ENCODE assay signal across 14 cellular contexts in the genomic region with DNA sequence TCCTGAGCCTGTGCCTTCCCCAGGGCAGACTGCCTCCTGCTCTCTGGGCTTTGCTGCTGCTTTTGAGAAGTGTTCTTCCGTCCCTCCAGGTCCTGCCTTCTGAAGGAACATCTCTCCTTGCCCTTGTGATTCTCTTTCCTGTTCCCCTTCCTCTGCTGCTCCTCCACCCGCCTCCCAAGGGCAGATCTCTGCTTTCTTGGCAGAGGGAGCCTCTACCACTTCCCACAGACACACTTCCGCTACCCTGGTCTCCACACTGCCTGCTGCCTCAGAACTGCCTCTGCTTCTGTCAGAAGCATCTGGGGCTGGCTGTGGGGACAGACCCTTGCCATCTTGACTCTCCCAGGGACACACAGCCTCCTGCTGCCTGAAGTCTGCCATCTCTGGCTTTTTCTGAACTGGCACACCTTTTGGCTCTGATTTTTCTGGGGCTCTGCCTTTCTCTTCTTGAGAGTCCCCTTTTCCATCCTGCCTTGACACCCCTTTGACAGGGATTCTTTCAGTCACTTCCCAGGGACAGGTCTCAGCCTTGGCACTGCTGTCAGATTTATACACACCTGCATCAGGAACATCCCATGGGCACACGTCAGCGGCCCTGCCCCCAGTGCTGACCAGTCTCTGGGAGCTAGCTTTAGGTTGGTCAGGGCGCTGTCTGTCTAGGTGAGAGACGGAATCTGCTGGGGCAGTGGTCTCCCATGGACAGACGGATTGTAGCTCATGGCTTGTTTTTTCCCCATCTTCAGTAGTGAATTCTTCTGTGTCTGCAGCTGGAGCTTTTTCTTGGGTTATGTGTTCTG. TPM values are rescaled to one million over a fixed set of nuclear protein-coding genes. Genes with fewer than 3 reads are reported as not detected.
DNase-seq lines count a peak whose midpoint lies in the region; ATAC-seq, FAIRE-seq and TF ChIP-seq lines count a peak whose summit lies in the region.
"Had no signal": no experiment of that assay in that cellular context is flagged by ENCODE, and none has a peak within 500 bp of the region (broad histone marks: within the 10 kb centered on the region; RNA-seq: fewer than 3 reads in every experiment).

No MANE protein-coding gene starts in this region.

- peak in 2 of 3 donors; percentile 35 to 48 for DNase-seq in right lobe of liver
- DNase-seq in HepG2 (ENCODE audit: low spot score) = no peak
- DNase-seq in activated CD8-positive, alpha-beta T cell treated with anti-CD3 and anti-CD28 coated beads, Interleukin-2, amount 10 ng/mL, durations not matched to agents 7 days and 5 days = peak; percentile 25
- DNase-seq in hippocampal formation (lab: John Stamatoyannopoulos, UW) = peak; percentile 35 to 57
- no peak for DNase-seq in DMS 273 (lab: John Stamatoyannopoulos, UW; ENCODE audit: unreplicated experiment)
- DNase-seq in GM19238 (ENCODE audit: insufficient read length, low spot score) = no peak
- DNase-seq in AG08395 (ENCODE audit: low spot score) = no peak
- no peak for DNase-seq in GM20000 (ENCODE audit: low spot score)
- DNase-seq: activated CD4-positive, CD25-positive, alpha-beta regulatory T cell treated with anti-CD3 and anti-CD28 coated beads, Interleukin-2, amount 50 U/mL, for 72 hours; CD8-positive, alpha-beta memory T cell; colonic mucosa; NCI-H1048 had no signal

- TF ChIP-seq POLR2A in right lobe of liver (IDR thresholded peaks at IDR 0.05) (no peak), HepG2 (IDR thresholded peaks at IDR 0.05; ENCODE audit: insufficient read depth in 1 of 2, low read depth in 2 of 2, low read length in 2 of 2) (no peak)

- no peak for TF ChIP-seq CTCF in right lobe of liver (IDR thresholded peaks at IDR 0.05)
- no peak for TF ChIP-seq CTCF in HepG2 (CRISPR knock-in tag; IDR thresholded peaks at IDR 0.05)
- no peak for TF ChIP-seq CTCF in GM20000 (IDR thresholded peaks at IDR 0.05; ENCODE audit: extremely low read depth, missing control alignments)

- TF ChIP-seq EP300 in HepG2 (IDR thresholded peaks at IDR 0.05; ENCODE audit: low read depth in 2 of 2, low read length in 2 of 2) (no peak), HepG2 (CRISPR knock-in tag; IDR thresholded peaks at IDR 0.05; ENCODE audit: borderline replicate concordance) (no peak)

- no peaks in the 10 kb centered on the region for H3K9me3 Mint-ChIP-seq in activated CD8-positive, alpha-beta T cell treated with anti-CD3 and anti-CD28 coated beads, Interleukin-2, amount 10 ng/mL, durations not matched to agents 7 days and 5 days (ENCODE audit: insufficient read depth)
- H3K9me3 Mint-ChIP-seq: CD8-positive, alpha-beta memory T cell; stimulated activated memory B cell treated with anti-CD40 and anti-IgM and Interleukin-4, amounts not matched to agents 10 μg/mL and 1 μg/mL and 100 μg/mL, for 72 hours had no signal

- CTCF ChIA-PET in HepG2 (lab: Yijun Ruan, JAX; ENCODE audit: low intra/inter-chr PET ratio, low total read pairs) = no interaction called here
- CTCF ChIA-PET in activated CD8-positive, alpha-beta T cell treated with anti-CD3 and anti-CD28 coated beads, Interleukin-2, amount 10 ng/mL, durations not matched to agents 7 days and 5 days (lab: Charles Lee) = interaction anchor here (6.5 kb wide), 1 partner anchor 22 kb away, joined by 33 read pairs; no protein-coding TSS in a partner anchor

- H3K9ac ChIP-seq in HepG2 (ENCODE audit: insufficient read depth, low read depth, low read length) = no peak overlapping the region

- H3K27me3 Mint-ChIP-seq in activated CD8-positive, alpha-beta T cell treated with anti-CD3 and anti-CD28 coated beads, Interleukin-2, amount 10 ng/mL, durations not matched to agents 7 days and 5 days (ENCODE audit: low read depth) = no peaks in the 10 kb centered on the region

- H3K79me2 ChIP-seq in HepG2 (ENCODE audit: insufficient read depth, low read length) = no peaks in the 10 kb centered on the region

- H4K20me1 ChIP-seq in HepG2 (ENCODE audit: insufficient read depth, low read length) = no peaks in the 10 kb centered on the region

- peaks cover 12% of the 10 kb centered on the region for H3K4me1 Mint-ChIP-seq in activated CD8-positive, alpha-beta T cell treated with anti-CD3 and anti-CD28 coated beads, Interleukin-2, amount 10 ng/mL, durations not matched to agents 7 days and 5 days (ENCODE audit: low read depth)
- H3K4me1 Mint-ChIP-seq: CD8-positive, alpha-beta memory T cell had no signal

- ATAC-seq in right lobe of liver (peak; percentile 65 to 82 (median 74)), HepG2 (no peak)
- peak; percentile 49 for ATAC-seq in activated CD8-positive, alpha-beta T cell treated with anti-CD3 and anti-CD28 coated beads, Interleukin-2, amount 10 ng/mL, durations not matched to agents 7 days and 5 days
- ATAC-seq: stimulated activated memory B cell treated with anti-CD40 and anti-IgM and Interleukin-4, amounts not matched to agents 10 μg/mL and 1 μg/mL and 100 μg/mL, for 72 hours had no signal

- no peaks in the 10 kb centered on the region for H3K9me3 ChIP-seq in right lobe of liver
- H3K9me3 ChIP-seq in HepG2 (ENCODE audit: low read length) = no peaks in the 10 kb centered on the region
- H3K9me3 ChIP-seq: colonic mucosa had no signal

- H3K4me3 ChIP-seq in right lobe of liver (no peak overlapping the region), HepG2 (replicated peaks in 1 of 3; ENCODE audit: insufficient read depth in 1 of 3, low read depth in 2 of 3, low read length in 3 of 3) (no peak overlapping the region)
- H3K4me3 ChIP-seq: colonic mucosa had no signal

- WGBS in right lobe of liver (ENCODE audit: insufficient coverage, low coverage, low lambda C conversion rate, missing lambda C conversion rate) = 78% methylated on average over 6 of the region's 8 CpGs
- 88% methylated on average over 8 of the region's 8 CpGs for WGBS in HepG2 (ENCODE audit: low lambda C conversion rate)

- no peak overlapping the region for H2AFZ ChIP-seq in HepG2 (ENCODE audit: low read length)

- TF ChIP-seq RAD21 in HepG2 (CRISPR knock-in tag; IDR thresholded peaks at IDR 0.05) = no peak

- no peak overlapping the region for H3K27ac ChIP-seq in right lobe of liver
- H3K27ac ChIP-seq in HepG2 (ENCODE audit: extremely low read length, insufficient read depth, low read length) = no peak overlapping the region
- H3K27ac ChIP-seq: colonic mucosa, RWPE1 had no signal

- POLR2A ChIA-PET in HepG2 (lab: Yijun Ruan, JAX) = interaction anchor here (1.7 to 2.2 kb wide), 2 partner anchors 10 to 24 kb away, joined by 3 to 4 read pairs; partner anchors contain the start of gene SOCS7
- POLR2A ChIA-PET in activated CD8-positive, alpha-beta T cell treated with anti-CD3 and anti-CD28 coated beads, Interleukin-2, amount 10 ng/mL, durations not matched to agents 7 days and 5 days (lab: Charles Lee) = interaction anchor here (1.1 kb wide), 1 partner anchor 23 kb away, joined by 3 read pairs; no protein-coding TSS in a partner anchor

- no peak overlapping the region for H3K4me2 ChIP-seq in HepG2 (ENCODE audit: low read depth, low read length)

- in situ Hi-C loops in HepG2 (cut with HindIII; ENCODE audit: extremely low pct_ligation_motif_present, low pct_unique_long_range_greater_than_20kb) = no loop called here

- H3K36me3 ChIP-seq in right lobe of liver (peaks cover 0 to 15% (median 5%) of the 10 kb centered on the region in 4 donors), HepG2 (replicated peaks in 1 of 2; ENCODE audit: control insufficient read depth in 1 of 2, insufficient read depth in 2 of 2, low read length in 2 of 2) (peaks cover 12 to 15% of the 10 kb centered on the region in 2 experiments)
- H3K36me3 ChIP-seq: colonic mucosa had no signal

- H3K36me3 Mint-ChIP-seq in activated CD8-positive, alpha-beta T cell treated with anti-CD3 and anti-CD28 coated beads, Interleukin-2, amount 10 ng/mL, durations not matched to agents 7 days and 5 days (ENCODE audit: low read depth) = peaks cover 10% of the 10 kb centered on the region

- intact Hi-C loops in right lobe of liver (cut with DNase I) = no loop called here
- intact Hi-C loops in HepG2 (cut with micrococcal nuclease; ENCODE audit: unreplicated experiment) = no loop called here

- H3K4me1 ChIP-seq in right lobe of liver (no peaks in the 10 kb centered on the region), HepG2 (ENCODE audit: insufficient read depth, low read length) (peaks cover 17% of the 10 kb centered on the region)
- H3K4me1 ChIP-seq: colonic mucosa had no signal

- no peaks in the 10 kb centered on the region for H3K27me3 ChIP-seq in right lobe of liver
- peaks cover 18 to 39% of the 10 kb centered on the region in 2 experiments for H3K27me3 ChIP-seq in HepG2 (ENCODE audit: control insufficient read depth in 1 of 2, insufficient read depth in 2 of 2, low read length in 2 of 2)
- H3K27me3 ChIP-seq: colonic mucosa had no signal

- peak overlapping the region; percentile 48 for H3K27ac Mint-ChIP-seq in activated CD8-positive, alpha-beta T cell treated with anti-CD3 and anti-CD28 coated beads, Interleukin-2, amount 10 ng/mL, durations not matched to agents 7 days and 5 days
- H3K27ac Mint-ChIP-seq: stimulated activated memory B cell treated with anti-CD40 and anti-IgM and Interleukin-4, amounts not matched to agents 10 μg/mL and 1 μg/mL and 100 μg/mL, for 72 hours had no signal

- H3K4me3 Mint-ChIP-seq in activated CD8-positive, alpha-beta T cell treated with anti-CD3 and anti-CD28 coated beads, Interleukin-2, amount 10 ng/mL, durations not matched to agents 7 days and 5 days = no peak overlapping the region
- H3K4me3 Mint-ChIP-seq: CD8-positive, alpha-beta memory T cell; stimulated activated memory B cell treated with anti-CD40 and anti-IgM and Interleukin-4, amounts not matched to agents 10 μg/mL and 1 μg/mL and 100 μg/mL, for 72 hours had no signal

- no peak for FAIRE-seq in HepG2 (lab: Jason Lieb, UNC)

- BruUV-seq in HepG2 (replicated peaks; lab: Mats Ljungman, UMichigan) = no TSS peak

RNA-seq across cellular contexts. Expression of gene GPR179, which starts 16.6 kb away (rescaled TPM):
- total RNA-seq in right lobe of liver (under 1 TPM in 2 of 6 experiments, not detected in 4; 0.07 to 0.22 TPM), HepG2 (2016; rRNA removed; fragmentation: Illumina TruSeq; extraction: Trizol) (0.07 TPM in 1 of 2 replicates, not detected in the other)
- not detected in 2 replicates for total RNA-seq in HepG2 (2016; cell fraction: cytosol; rRNA removed; fragmentation: Illumina TruSeq; extraction: Trizol; ENCODE audit: low read depth)
- total RNA-seq in HepG2 (2016; cell fraction: insoluble cytoplasmic fraction; rRNA removed; fragmentation: Illumina TruSeq; extraction: Trizol) = 0.02 TPM in 1 of 2 replicates, not detected in the other
- total RNA-seq in HepG2 (2016; cell fraction: membrane; rRNA removed; fragmentation: Illumina TruSeq; extraction: Trizol) = not detected in 2 replicates
- 0.13 TPM in 1 of 2 replicates, not detected in the other for total RNA-seq in HepG2 (2016; cell fraction: nucleus; rRNA removed; fragmentation: Illumina TruSeq; extraction: Trizol)
- 0.03 and 0.08 TPM in 2 replicates for polyA plus RNA-seq in HepG2 (2011; rRNA removed)
- polyA plus RNA-seq in HepG2 (2011; cell fraction: cytosol; rRNA removed) = 0.01 and 0.04 TPM in 2 replicates
- polyA plus RNA-seq in HepG2 (2011; cell fraction: nucleus; rRNA removed) = 0.14 and 0.16 TPM in 2 replicates
- polyA plus RNA-seq in HepG2 (2012) = 0.04 and 0.08 TPM in 2 replicates
- not detected in 2 replicates for polyA plus RNA-seq in HepG2 (2016; cell fraction: cytosol; fragmentation: Illumina TruSeq; extraction: Trizol; ENCODE audit: low read depth)
- polyA plus RNA-seq in HepG2 (2016; cell fraction: insoluble cytoplasmic fraction; fragmentation: Illumina TruSeq; extraction: Trizol; ENCODE audit: low read depth) = not detected in 2 replicates
- polyA plus RNA-seq in HepG2 (2016; cell fraction: membrane; fragmentation: Illumina TruSeq; extraction: Trizol; ENCODE audit: low read depth) = not detected in 2 replicates
- polyA plus RNA-seq in HepG2 (2016; cell fraction: nucleus; fragmentation: Illumina TruSeq; extraction: Trizol; ENCODE audit: insufficient read depth, low read depth) = 0.09 TPM in 1 of 2 replicates, not detected in the other
- 0.05 and 0.06 TPM in 2 replicates for polyA minus RNA-seq in HepG2 (2011; rRNA and poly(A)+ RNA removed; ENCODE audit: low replicate concordance)
- polyA minus RNA-seq in HepG2 (2011; cell fraction: cytosol; rRNA and poly(A)+ RNA removed) = 0.10 TPM in 1 of 2 replicates, not detected in the other
- 0.12 TPM in 1 of 2 replicates, not detected in the other for polyA minus RNA-seq in HepG2 (2011; cell fraction: nucleus; rRNA and poly(A)+ RNA removed)
- total RNA-seq in activated CD8-positive, alpha-beta T cell treated with anti-CD3 and anti-CD28 coated beads, Interleukin-2, amount 10 ng/mL, durations not matched to agents 7 days and 5 days = under 1 TPM in 1 of 2 experiments, not detected in 1; 0.08 TPM
- polyA plus RNA-seq: CD8-positive, alpha-beta memory T cell had no signal

RNA-seq across cellular contexts. Expression of gene SOCS7, which starts 24.4 kb away (rescaled TPM):
- total RNA-seq in right lobe of liver (1 to 10 TPM; 2.2 to 6.0 (median 4.3) TPM), HepG2 (2016; rRNA removed; fragmentation: Illumina TruSeq; extraction: Trizol) (24.0 and 24.2 TPM in 2 replicates)
- total RNA-seq in HepG2 (2016; cell fraction: cytosol; rRNA removed; fragmentation: Illumina TruSeq; extraction: Trizol; ENCODE audit: low read depth) = 19.2 and 21.2 TPM in 2 replicates
- total RNA-seq in HepG2 (2016; cell fraction: insoluble cytoplasmic fraction; rRNA removed; fragmentation: Illumina TruSeq; extraction: Trizol) = 20.1 and 23.6 TPM in 2 replicates
- 13.4 and 14.5 TPM in 2 replicates for total RNA-seq in HepG2 (2016; cell fraction: membrane; rRNA removed; fragmentation: Illumina TruSeq; extraction: Trizol)
- total RNA-seq in HepG2 (2016; cell fraction: nucleus; rRNA removed; fragmentation: Illumina TruSeq; extraction: Trizol) = 17.8 and 25.0 TPM in 2 replicates
- polyA plus RNA-seq in HepG2 (2011; rRNA removed) = 17.8 and 19.2 TPM in 2 replicates
- polyA plus RNA-seq in HepG2 (2011; cell fraction: cytosol; rRNA removed) = 11.8 and 11.9 TPM in 2 replicates
- polyA plus RNA-seq in HepG2 (2011; cell fraction: nucleus; rRNA removed) = 26.2 and 27.3 TPM in 2 replicates
- 18.6 and 19.8 TPM in 2 replicates for polyA plus RNA-seq in HepG2 (2012)
- polyA plus RNA-seq in HepG2 (2016; cell fraction: cytosol; fragmentation: Illumina TruSeq; extraction: Trizol; ENCODE audit: low read depth) = 2.0 and 3.0 TPM in 2 replicates
- 11.1 and 12.4 TPM in 2 replicates for polyA plus RNA-seq in HepG2 (2016; cell fraction: insoluble cytoplasmic fraction; fragmentation: Illumina TruSeq; extraction: Trizol; ENCODE audit: low read depth)
- 4.1 and 5.3 TPM in 2 replicates for polyA plus RNA-seq in HepG2 (2016; cell fraction: membrane; fragmentation: Illumina TruSeq; extraction: Trizol; ENCODE audit: low read depth)
- polyA plus RNA-seq in HepG2 (2016; cell fraction: nucleus; fragmentation: Illumina TruSeq; extraction: Trizol; ENCODE audit: insufficient read depth, low read depth) = 26.3 and 28.1 TPM in 2 replicates
- polyA minus RNA-seq in HepG2 (2011; rRNA and poly(A)+ RNA removed; ENCODE audit: low replicate concordance) = 39.7 and 48.1 TPM in 2 replicates
- polyA minus RNA-seq in HepG2 (2011; cell fraction: cytosol; rRNA and poly(A)+ RNA removed) = 14.7 and 15.5 TPM in 2 replicates
- polyA minus RNA-seq in HepG2 (2011; cell fraction: nucleus; rRNA and poly(A)+ RNA removed) = 24.3 and 29.0 TPM in 2 replicates
- total RNA-seq in activated CD8-positive, alpha-beta T cell treated with anti-CD3 and anti-CD28 coated beads, Interleukin-2, amount 10 ng/mL, durations not matched to agents 7 days and 5 days = 10 to 100 TPM; 13.0 to 15.3 TPM

RNA-seq across cellular contexts. Expression of gene MRPL45, which starts 30.2 kb away (rescaled TPM):
- total RNA-seq in right lobe of liver (10 to 100 TPM; 18.1 to 25.8 (median 20.1) TPM), HepG2 (2016; rRNA removed; fragmentation: Illumina TruSeq; extraction: Trizol) (89.5 and 130 TPM in 2 replicates)
- total RNA-seq in HepG2 (2016; cell fraction: cytosol; rRNA removed; fragmentation: Illumina TruSeq; extraction: Trizol; ENCODE audit: low read depth) = 39.9 and 40.5 TPM in 2 replicates
- total RNA-seq in HepG2 (2016; cell fraction: insoluble cytoplasmic fraction; rRNA removed; fragmentation: Illumina TruSeq; extraction: Trizol) = 89.7 and 136 TPM in 2 replicates
- 92.4 and 101 TPM in 2 replicates for total RNA-seq in HepG2 (2016; cell fraction: membrane; rRNA removed; fragmentation: Illumina TruSeq; extraction: Trizol)
- total RNA-seq in HepG2 (2016; cell fraction: nucleus; rRNA removed; fragmentation: Illumina TruSeq; extraction: Trizol) = 47.1 and 50.4 TPM in 2 replicates
- polyA plus RNA-seq in HepG2 (2011; rRNA removed) = 124 and 157 TPM in 2 replicates
- 121 and 150 TPM in 2 replicates for polyA plus RNA-seq in HepG2 (2011; cell fraction: cytosol; rRNA removed)
- polyA plus RNA-seq in HepG2 (2011; cell fraction: nucleus; rRNA removed) = 27.4 and 36.1 TPM in 2 replicates
- polyA plus RNA-seq in HepG2 (2012) = 95.8 and 105 TPM in 2 replicates
- 55.8 and 62.5 TPM in 2 replicates for polyA plus RNA-seq in HepG2 (2016; cell fraction: cytosol; fragmentation: Illumina TruSeq; extraction: Trizol; ENCODE audit: low read depth)
- 191 and 196 TPM in 2 replicates for polyA plus RNA-seq in HepG2 (2016; cell fraction: insoluble cytoplasmic fraction; fragmentation: Illumina TruSeq; extraction: Trizol; ENCODE audit: low read depth)
- polyA plus RNA-seq in HepG2 (2016; cell fraction: membrane; fragmentation: Illumina TruSeq; extraction: Trizol; ENCODE audit: low read depth) = 108 and 122 TPM in 2 replicates
- polyA plus RNA-seq in HepG2 (2016; cell fraction: nucleus; fragmentation: Illumina TruSeq; extraction: Trizol; ENCODE audit: insufficient read depth, low read depth) = 78.5 and 84.6 TPM in 2 replicates
- 71.4 and 88.7 TPM in 2 replicates for polyA minus RNA-seq in HepG2 (2011; rRNA and poly(A)+ RNA removed; ENCODE audit: low replicate concordance)
- 60.8 and 62.0 TPM in 2 replicates for polyA minus RNA-seq in HepG2 (2011; cell fraction: cytosol; rRNA and poly(A)+ RNA removed)
- polyA minus RNA-seq in HepG2 (2011; cell fraction: nucleus; rRNA and poly(A)+ RNA removed) = 30.0 and 40.5 TPM in 2 replicates
- 10 to 100 TPM; 25.8 to 26.3 TPM for total RNA-seq in activated CD8-positive, alpha-beta T cell treated with anti-CD3 and anti-CD28 coated beads, Interleukin-2, amount 10 ng/mL, durations not matched to agents 7 days and 5 days

Comparison
In these comparisons a context has a peak if more than half of its experiments do, and no peak if none do; other contexts are left out.
1. DNase-seq: peak in right lobe of liver (2 of 3), activated CD8-positive, alpha-beta T cell treated with anti-CD3 and anti-CD28 coated beads, Interleukin-2, amount 10 ng/mL, durations not matched to agents 7 days and 5 days (single experiment) and hippocampal formation (2 of 2); none in HepG2 (single experiment), DMS 273 (single experiment), GM19238 (single experiment), AG08395 (single experiment) and GM20000 (single experiment).